ENCODE assay signal across 2 cellular contexts in genomic region chr16:70675851-70676513, GRCh38.
TF ChIP-seq lines count a peak whose summit lies in the region.

No MANE protein-coding gene starts in this region.

TF ChIP-seq in SK-N-SH, 30 proteins besides CTCF, POLR2A, EP300 and RAD21 (continued from another document):
- no peak for TF ChIP-seq TAF1 (IDR thresholded peaks at IDR 0.05; ENCODE audit: borderline replicate concordance, low read depth, low read length)
- TF ChIP-seq JUND (IDR thresholded peaks at IDR 0.05) = no peak
- no peak for TF ChIP-seq GATA2 (CRISPR knock-in tag; IDR thresholded peaks at IDR 0.05)
- no peak for TF ChIP-seq MAX (IDR thresholded peaks at IDR 0.05; ENCODE audit: low read depth)
- TF ChIP-seq YY1 (IDR thresholded peaks at IDR 0.05; ENCODE audit: low read depth) = no peak
- no peak for TF ChIP-seq MXI1 (IDR thresholded peaks at IDR 0.05; ENCODE audit: low read depth, low read length)
- no peak for TF ChIP-seq RFX5 (IDR thresholded peaks at IDR 0.05; ENCODE audit: low read length)
- TF ChIP-seq REST (IDR thresholded peaks at IDR 0.05; ENCODE audit: low read depth, low read length) = no peak
- TF ChIP-seq, protein P1, sequence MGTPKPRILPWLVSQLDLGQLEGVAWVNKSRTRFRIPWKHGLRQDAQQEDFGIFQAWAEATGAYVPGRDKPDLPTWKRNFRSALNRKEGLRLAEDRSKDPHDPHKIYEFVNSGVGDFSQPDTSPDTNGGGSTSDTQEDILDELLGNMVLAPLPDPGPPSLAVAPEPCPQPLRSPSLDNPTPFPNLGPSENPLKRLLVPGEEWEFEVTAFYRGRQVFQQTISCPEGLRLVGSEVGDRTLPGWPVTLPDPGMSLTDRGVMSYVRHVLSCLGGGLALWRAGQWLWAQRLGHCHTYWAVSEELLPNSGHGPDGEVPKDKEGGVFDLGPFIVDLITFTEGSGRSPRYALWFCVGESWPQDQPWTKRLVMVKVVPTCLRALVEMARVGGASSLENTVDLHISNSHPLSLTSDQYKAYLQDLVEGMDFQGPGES (IDR thresholded peaks at IDR 0.05; ENCODE audit: low read depth, low read length) = no peak
- TF ChIP-seq ZBTB33 (IDR thresholded peaks at IDR 0.05; ENCODE audit: borderline replicate concordance, low read depth) = no peak
- no peak for TF ChIP-seq SIN3A (IDR thresholded peaks at IDR 0.05; ENCODE audit: borderline replicate concordance, low read depth, low read length)
- no peak for TF ChIP-seq TCF12 (IDR thresholded peaks at IDR 0.05)
- TF ChIP-seq FOXM1 (IDR thresholded peaks at IDR 0.05; ENCODE audit: low read depth) = no peak
- no peak for TF ChIP-seq RXRA (IDR thresholded peaks at IDR 0.05; ENCODE audit: borderline replicate concordance, low read depth)
- no peak for TF ChIP-seq NFIC (IDR thresholded peaks at IDR 0.05; ENCODE audit: borderline replicate concordance)

TF ChIP-seq in SK-N-SH treated with all-trans-retinoic acid at 6 μM for 48 hours, 23 proteins besides CTCF, POLR2A, EP300 and RAD21 (continued from another document):
- TF ChIP-seq ESRRG (CRISPR knock-in tag; IDR thresholded peaks at IDR 0.05) (no peak), ZNF565 (CRISPR knock-in tag; conservative IDR thresholded peaks at IDR 0.05; ENCODE audit: low read depth) (no peak), ZFP3 (CRISPR knock-in tag; IDR thresholded peaks at IDR 0.05) (no peak), ZC3H10 (CRISPR knock-in tag; IDR thresholded peaks at IDR 0.05) (no peak), PATZ1 (CRISPR knock-in tag; IDR thresholded peaks at IDR 0.05; ENCODE audit: borderline replicate concordance) (no peak), OSR1 (CRISPR knock-in tag; IDR thresholded peaks at IDR 0.05) (no peak), RARB (CRISPR knock-in tag; IDR thresholded peaks at IDR 0.05) (no peak)
TF ChIP-seq in SK-N-SH treated with all-trans-retinoic acid at 6 μM for 48 hours: peak in this region for 0.
